ENCODE assay signal across 8 cellular contexts in the genomic region with DNA sequence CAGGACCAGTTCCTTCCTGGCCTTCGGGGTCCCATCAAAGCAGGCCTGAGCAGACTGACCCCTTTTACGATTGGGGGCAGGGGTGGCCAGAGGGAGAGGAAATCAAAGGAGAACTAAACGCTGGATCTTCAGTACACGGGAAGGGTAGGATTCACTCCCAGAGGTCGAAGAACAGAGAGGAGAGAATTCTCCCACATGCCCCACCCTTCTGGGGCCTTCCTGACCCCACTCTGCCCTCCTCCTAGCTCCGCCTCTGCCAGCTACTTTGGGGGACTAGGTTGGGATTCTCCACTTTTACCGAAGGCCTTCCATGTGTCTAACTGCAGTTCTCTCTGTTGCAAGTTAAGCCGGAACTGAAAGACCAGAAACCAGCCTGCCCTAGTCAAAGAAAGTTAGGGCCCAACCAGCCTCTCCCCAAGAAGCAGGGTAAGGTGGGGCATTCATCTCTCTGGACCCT. TPM values are rescaled to one million over a fixed set of nuclear protein-coding genes. Genes with fewer than 3 reads are reported as not detected.
DNase-seq lines count a peak whose midpoint lies in the region; ATAC-seq and TF ChIP-seq lines count a peak whose summit lies in the region.

No MANE protein-coding gene starts in this region.

- H3K27ac ChIP-seq in OCI-LY3 (ENCODE audit: low read length) (peak overlapping the region; percentile 89), lung (ENCODE audit: low read depth in 1 of 2, low read length in 1 of 2) (peak overlapping the region; percentile 89 to 97), upper lobe of right lung (peak overlapping the region; percentile 93)

- no peak overlapping the region for H2AFZ ChIP-seq in OCI-LY3 (ENCODE audit: low read depth, low read length)

- DNase-seq in central memory CD8-positive, alpha-beta T cell (ENCODE audit: low spot score in 2 of 2), result no peak
- no peak for DNase-seq in lung (ENCODE audit: low spot score)
- no peak for DNase-seq in upper lobe of right lung
- DNase-seq in NCI-H1092 (lab: John Stamatoyannopoulos, UW), result no peak
- no peak for DNase-seq in NCI-H146 treated with DMSO at 0.1 percent for 48 hours (lab: John Stamatoyannopoulos, UW; ENCODE audit: unreplicated experiment)
- DNase-seq in activated gamma-delta T cell treated with Interleukin-2 at 50 U/mL for 16 hours, result no peak

- no peak for ATAC-seq in GM18505 (IDR thresholded peaks at IDR 0.05; ENCODE audit: unreplicated experiment)
- ATAC-seq in central memory CD8-positive, alpha-beta T cell (replicated peaks; ENCODE audit: extremely low read depth, poor library complexity, severe bottlenecking), result peak; percentile 20
- peak; percentile 5 for ATAC-seq in lung (ENCODE audit: insufficient read depth, low FRiP score)
- peak; percentile 5 for ATAC-seq in upper lobe of right lung

- H3K79me2 ChIP-seq in OCI-LY3 (ENCODE audit: low read length), result peaks cover 80% of the 10 kb centered on the region

- H3K27me3 Mint-ChIP-seq in central memory CD8-positive, alpha-beta T cell, result no peaks in the 10 kb centered on the region

- H3K4me3 ChIP-seq in OCI-LY3 (ENCODE audit: low read length) (peak overlapping the region; percentile 95), lung (peak overlapping the region; percentile 88), upper lobe of right lung (peak overlapping the region; percentile 91)

- WGBS in lung, 2 donors, result 1 to 3% methylated on average over 8 of the region's 8 CpGs

- H3K4me3 Mint-ChIP-seq in central memory CD8-positive, alpha-beta T cell, result peak overlapping the region; percentile 90

- intact Hi-C loops in upper lobe of right lung (cut with DNase I), result no loop called here

- H3K4me2 ChIP-seq in OCI-LY3 (ENCODE audit: low read length), result peak overlapping the region; percentile 95

- TF ChIP-seq POLR2A in GM18505 (IDR thresholded peaks at IDR 0.05; ENCODE audit: borderline replicate concordance, extremely low read depth, insufficient read depth, insufficient read length), result peak; percentile 12

- H3K4me1 ChIP-seq in OCI-LY3 (ENCODE audit: low read length) (peaks cover 62% of the 10 kb centered on the region), lung (ENCODE audit: control insufficient read depth in 2 of 2, insufficient read depth in 2 of 2, low read length in 2 of 2) (peaks cover 26 to 39% of the 10 kb centered on the region in 2 donors), upper lobe of right lung (peaks cover 78% of the 10 kb centered on the region)

- H3K9me3 Mint-ChIP-seq in central memory CD8-positive, alpha-beta T cell, result no peaks in the 10 kb centered on the region

- H3K27me3 ChIP-seq in OCI-LY3 (ENCODE audit: low read depth, low read length) (no peaks in the 10 kb centered on the region), lung (ENCODE audit: control insufficient read depth, insufficient read depth) (no peaks in the 10 kb centered on the region), upper lobe of right lung (no peaks in the 10 kb centered on the region)

- peak overlapping the region; percentile 100 for H3K9ac ChIP-seq in OCI-LY3 (ENCODE audit: low read length)

- H3K36me3 Mint-ChIP-seq in central memory CD8-positive, alpha-beta T cell (ENCODE audit: insufficient read depth), result peaks cover 13% of the 10 kb centered on the region

- H3K9me3 ChIP-seq in OCI-LY3 (ENCODE audit: insufficient read depth, low read length), result no peaks in the 10 kb centered on the region
- no peaks in the 10 kb centered on the region for H3K9me3 ChIP-seq in lung (ENCODE audit: control insufficient read depth in 2 of 2, insufficient read depth in 1 of 2, low read length in 1 of 2)
- no peaks in the 10 kb centered on the region for H3K9me3 ChIP-seq in upper lobe of right lung

- peaks cover 38% of the 10 kb centered on the region for H3K36me3 ChIP-seq in OCI-LY3 (replicated peaks; ENCODE audit: low read depth, low read length)
- H3K36me3 ChIP-seq in lung (ENCODE audit: control insufficient read depth in 2 of 2, insufficient read depth in 2 of 2, low read length in 2 of 2), result peaks cover 0 to 4% of the 10 kb centered on the region in 2 donors
- H3K36me3 ChIP-seq in upper lobe of right lung, result peaks cover 2% of the 10 kb centered on the region

- peaks cover 84% of the 10 kb centered on the region for H3K4me1 Mint-ChIP-seq in central memory CD8-positive, alpha-beta T cell

- peaks cover 36% of the 10 kb centered on the region for H4K20me1 ChIP-seq in OCI-LY3 (ENCODE audit: insufficient read depth, low read length)

- TF ChIP-seq CTCF in OCI-LY3 (IDR thresholded peaks at IDR 0.05; ENCODE audit: low read depth, low read length), result no peak
- TF ChIP-seq CTCF in lung (IDR thresholded peaks at IDR 0.05; ENCODE audit: control extremely low read depth, extremely low read depth), result no peak
- no peak for TF ChIP-seq CTCF in upper lobe of right lung (IDR thresholded peaks at IDR 0.05)

- peak overlapping the region; percentile 90 for H3K27ac Mint-ChIP-seq in central memory CD8-positive, alpha-beta T cell (ENCODE audit: low read depth)

RNA-seq across cellular contexts. Expression of a gene that starts 0.7 kb away (rescaled TPM):
- total RNA-seq in lung (100 to 1,000 TPM; 148 to 289 TPM), upper lobe of right lung (220 TPM)
- polyA plus RNA-seq in lung, result 10 to 100 TPM; 72.0 to 91.4 TPM

RNA-seq across cellular contexts. Expression of a gene that starts 37.6 kb away (rescaled TPM):
- total RNA-seq in lung, result not detected
- polyA plus RNA-seq in lung, result under 1 TPM; 0.05 to 0.20 TPM
- not detected for total RNA-seq in upper lobe of right lung

RNA-seq across cellular contexts. Expression of a gene that starts 41.8 kb away (rescaled TPM):
- total RNA-seq in lung (100 to 1,000 TPM; 281 to 289 TPM), upper lobe of right lung (231 TPM)
- polyA plus RNA-seq in lung, result 100 to 1,000 TPM; 294 to 467 TPM

RNA-seq across cellular contexts. Expression of a gene that starts 44.8 kb away (rescaled TPM):
- total RNA-seq in lung, result 10 to 100 TPM; 35.0 to 63.1 TPM
- polyA plus RNA-seq in lung, result 10 to 100 TPM; 15.4 to 34.2 TPM
- total RNA-seq in upper lobe of right lung, result 40.1 TPM
